Comparison of ENCODE assay signal across 6 cellular contexts in genomic region chr11:33505140-33505539, GRCh38.
"Had no signal": no experiment of that assay in that cellular context is flagged by ENCODE, and none has a peak within 500 bp of the region (broad histone marks: within the 10 kb centered on the region; RNA-seq: fewer than 3 reads in every experiment).

No MANE protein-coding gene starts in this region.

- H3K4me1 ChIP-seq: HAP-1 had no signal

- H3K27ac ChIP-seq: GM23248 had no signal

- ATAC-seq: HCT116 had no signal

- DNase-seq: GM23248, GOT3, H7, KBM-7 had no signal

- H3K9ac ChIP-seq: GM23248 had no signal

- H2AFZ ChIP-seq: GM23248 had no signal

- H3K4me3 ChIP-seq: GM23248, HAP-1 had no signal

- H3K36me3 ChIP-seq: HAP-1 had no signal

- H3K9me3 ChIP-seq: HAP-1 had no signal
